18 cellular contexts compared by ENCODE assay signal in the genomic region with DNA sequence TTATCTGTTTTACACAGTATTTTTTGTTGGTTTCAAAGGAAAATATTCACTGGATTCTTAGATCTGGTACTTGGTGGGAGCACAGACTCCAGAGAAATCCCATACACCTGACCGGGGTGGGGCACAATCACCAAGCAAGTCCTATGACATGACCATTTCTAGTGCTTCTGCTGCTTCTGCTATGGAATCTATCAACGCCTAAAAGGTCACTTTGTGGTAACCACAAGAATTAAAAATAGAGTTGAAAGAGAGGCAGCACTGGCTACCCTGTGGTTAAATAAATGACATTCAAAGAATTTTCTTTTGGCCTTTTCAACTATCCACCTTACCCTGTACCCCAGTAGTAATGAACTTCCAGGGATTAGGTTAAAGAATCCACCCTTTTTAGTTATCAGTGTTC.
"Had no signal": no experiment of that assay in that cellular context is flagged by ENCODE, and none has a peak within 500 bp of the region (broad histone marks: within the 10 kb centered on the region; RNA-seq: fewer than 3 reads in every experiment).

No MANE protein-coding gene starts in this region.

- H3K36me3 Mint-ChIP-seq: memory B cell, natural killer cell had no signal

- H3K9me3 Mint-ChIP-seq: memory B cell; stimulated activated naive CD8-positive, alpha-beta T cell treated with anti-CD3 and anti-CD28 coated beads, Interleukin-15, amount 100 ng/mL, for 72 hours had no signal

- H3K36me3 ChIP-seq: ovary, right lobe of liver, thyroid gland, vagina had no signal

- H3K27ac ChIP-seq: dorsolateral prefrontal cortex, ovary, psoas muscle, right lobe of liver, thyroid gland, vagina had no signal

- H3K4me3 ChIP-seq: dorsolateral prefrontal cortex, lung, ovary, psoas muscle, right lobe of liver, thyroid gland, vagina had no signal

- H3K27me3 ChIP-seq: dorsolateral prefrontal cortex, ovary, right lobe of liver, thyroid gland, vagina had no signal

- DNase-seq: dorsolateral prefrontal cortex; effector CD4-positive, alpha-beta T cell; natural killer cell; occipital lobe; ovary; posterior cingulate gyrus; psoas muscle; right lobe of liver; small intestine; stimulated activated CD4-positive, alpha-beta T cell treated with anti-CD3 and anti-CD28 coated beads, Interleukin-15, amount 100 ng/mL, for 24 hours; stimulated activated CD4-positive, alpha-beta T cell treated with anti-CD3 and anti-CD28 coated beads, Interleukin-2, amount 100 ng/mL, for 48 hours; stimulated activated naive CD4-positive, alpha-beta T cell; stimulated activated naive CD8-positive, alpha-beta T cell treated with anti-CD3 and anti-CD28 coated beads, Interleukin-15, amount 100 ng/mL, for 72 hours; thyroid gland; trophoblast cell had no signal

- H3K4me1 ChIP-seq: psoas muscle, right lobe of liver, thyroid gland, vagina had no signal

- ATAC-seq: natural killer cell; psoas muscle; right lobe of liver; stimulated activated naive CD8-positive, alpha-beta T cell treated with anti-CD3 and anti-CD28 coated beads, Interleukin-15, amount 100 ng/mL, for 72 hours had no signal

- H3K27ac Mint-ChIP-seq: memory B cell; natural killer cell; stimulated activated naive CD8-positive, alpha-beta T cell treated with anti-CD3 and anti-CD28 coated beads, Interleukin-15, amount 100 ng/mL, for 72 hours had no signal

- H3K4me1 Mint-ChIP-seq: memory B cell; natural killer cell; stimulated activated naive CD8-positive, alpha-beta T cell treated with anti-CD3 and anti-CD28 coated beads, Interleukin-15, amount 100 ng/mL, for 72 hours had no signal

- H3K9me3 ChIP-seq: ovary, psoas muscle, right lobe of liver, thyroid gland, vagina had no signal

- H3K4me3 Mint-ChIP-seq: memory B cell; natural killer cell; stimulated activated naive CD8-positive, alpha-beta T cell treated with anti-CD3 and anti-CD28 coated beads, Interleukin-15, amount 100 ng/mL, for 72 hours had no signal

- H3K27me3 Mint-ChIP-seq: memory B cell; stimulated activated naive CD8-positive, alpha-beta T cell treated with anti-CD3 and anti-CD28 coated beads, Interleukin-15, amount 100 ng/mL, for 72 hours had no signal
